8 cellular contexts compared by ENCODE assay signal in the genomic region with DNA sequence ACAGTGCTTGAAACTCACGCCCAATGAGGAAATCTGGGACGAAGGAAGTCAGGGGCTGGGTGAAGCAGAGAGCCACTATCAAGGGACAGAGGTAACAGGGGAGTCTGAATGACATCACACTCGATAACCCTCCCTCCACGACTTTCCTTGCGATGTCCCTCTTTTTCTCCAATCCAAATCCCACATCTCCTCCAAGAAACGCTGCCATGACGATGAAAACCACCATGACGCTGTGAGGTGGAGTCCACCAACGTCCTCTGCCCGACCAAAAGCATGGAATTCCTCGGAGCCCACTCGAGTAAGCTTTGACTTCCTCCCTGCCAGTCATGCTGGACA. TPM values are rescaled to one million over a fixed set of nuclear protein-coding genes. Genes with fewer than 3 reads are reported as not detected.
DNase-seq lines count a peak whose midpoint lies in the region; ATAC-seq and TF ChIP-seq lines count a peak whose summit lies in the region.

No MANE protein-coding gene starts in this region.

- DNase-seq in GM06990 (ENCODE audit: extremely low read depth, insufficient read length) = no peak
- DNase-seq in SJCRH30 = no peak
- peak; percentile 41 for DNase-seq in fibroblast of mammary gland (ENCODE audit: low read depth)
- DNase-seq in stimulated activated CD8-positive, alpha-beta memory T cell treated with anti-CD3 and anti-CD28 coated beads, Interleukin-4, amount 100 ng/mL, for 48 hours = no peak
- no peak for DNase-seq in HK-2 (ENCODE audit: unreplicated experiment)
- DNase-seq in OCI-M2 (lab: John Stamatoyannopoulos, UW; ENCODE audit: unreplicated experiment) = no peak

- H3K4me1 ChIP-seq in SJCRH30 = no peaks in the 10 kb centered on the region
- H3K4me1 ChIP-seq in rectal smooth muscle tissue (ENCODE audit: control insufficient read depth, insufficient read depth, low read length) = peaks cover 11% of the 10 kb centered on the region

- H3K27ac ChIP-seq in SJCRH30 = peak overlapping the region; percentile 100; the same call in 1 of the 2 replicates
- no peak overlapping the region for H3K27ac ChIP-seq in rectal smooth muscle tissue (ENCODE audit: low read depth, low read length)

- H3K4me3 ChIP-seq in GM06990 (replicated peaks; ENCODE audit: low read depth, low read length) (peak overlapping the region; percentile 100), SJCRH30 (peak overlapping the region; percentile 98), fibroblast of mammary gland (ENCODE audit: control insufficient read depth, low read depth, low read length) (peak overlapping the region; percentile 73), rectal smooth muscle tissue (ENCODE audit: low read length) (peak overlapping the region; percentile 92)

- no peak for TF ChIP-seq CTCF in GM06990 (IDR thresholded peaks at IDR 0.05; ENCODE audit: insufficient read depth, low read length, poor library complexity, severe bottlenecking)
- no peak for TF ChIP-seq CTCF in fibroblast of mammary gland (conservative IDR thresholded peaks at IDR 0.05; ENCODE audit: control insufficient read depth, insufficient read depth, low read depth, low read length)

- H3K36me3 ChIP-seq in GM06990 (ENCODE audit: control insufficient read depth, insufficient read depth, low read length) (peaks cover 7% of the 10 kb centered on the region), SJCRH30 (no peaks in the 10 kb centered on the region), rectal smooth muscle tissue (ENCODE audit: control insufficient read depth, insufficient read depth, low read length) (no peaks in the 10 kb centered on the region)

- no peak for TF ChIP-seq POLR2A in GM18505 (IDR thresholded peaks at IDR 0.05; ENCODE audit: borderline replicate concordance, extremely low read depth, insufficient read depth, insufficient read length)

- peak overlapping the region; percentile 35 for H3K9ac ChIP-seq in rectal smooth muscle tissue (ENCODE audit: low read length)

- no peak for ATAC-seq in GM18505 (IDR thresholded peaks at IDR 0.05; ENCODE audit: unreplicated experiment)

- H3K9me3 ChIP-seq in SJCRH30 (replicated peaks) = no peaks in the 10 kb centered on the region

- H3K27me3 ChIP-seq in GM06990 (replicated peaks; ENCODE audit: control insufficient read depth, insufficient read depth, low read length) (no peaks in the 10 kb centered on the region), SJCRH30 (no peaks in the 10 kb centered on the region), rectal smooth muscle tissue (ENCODE audit: control insufficient read depth, insufficient read depth, low read length) (no peaks in the 10 kb centered on the region)

RNA-seq across cellular contexts. Expression of a gene that starts 1.0 kb away (rescaled TPM):
- total RNA-seq in SJCRH30 (2014; rRNA removed; shearing (Covaris generic)) = 17.7 and 19.1 TPM in 2 replicates

RNA-seq across cellular contexts. Expression of a gene that starts 16.1 kb away (rescaled TPM):
- total RNA-seq in SJCRH30 (2014; rRNA removed; shearing (Covaris generic)) = 5.1 and 5.8 TPM in 2 replicates

RNA-seq across cellular contexts. Expression of a gene that starts 35.2 kb away (rescaled TPM):
- total RNA-seq in SJCRH30 (2014; rRNA removed; shearing (Covaris generic)) = 0.08 TPM in 1 of 2 replicates, not detected in the other

RNA-seq across cellular contexts. Expression of a gene that starts 38.0 kb away (rescaled TPM):
- total RNA-seq in SJCRH30 (2014; rRNA removed; shearing (Covaris generic)) = 39.2 and 41.6 TPM in 2 replicates

RNA-seq across cellular contexts. Expression of a gene that starts 57.9 kb away (rescaled TPM):
- total RNA-seq in SJCRH30 (2014; rRNA removed; shearing (Covaris generic)) = 4.7 and 4.8 TPM in 2 replicates
